ENCODE assay signal across 15 cellular contexts in genomic region chr10:113476191-113476590, GRCh38.
DNase-seq lines count a peak whose midpoint lies in the region; ATAC-seq and TF ChIP-seq lines count a peak whose summit lies in the region.
"Had no signal": no experiment of that assay in that cellular context is flagged by ENCODE, and none has a peak within 500 bp of the region (broad histone marks: within the 10 kb centered on the region; RNA-seq: fewer than 3 reads in every experiment).

No MANE protein-coding gene starts in this region.

- DNase-seq in MM.1S (no peak), fibroblast of the aortic adventitia (ENCODE audit: low read depth) (peak; percentile 22), ovary (peak in 4 of 5 donors; percentile 26 to 35 (median 30)), upper lobe of right lung (no peak), NCI-H526 treated with DMSO at 0.1 percent for 48 hours (lab: John Stamatoyannopoulos, UW) (no peak), NOMO-1 treated with DMSO at 0.1 percent for 48 hours (lab: John Stamatoyannopoulos, UW; ENCODE audit: unreplicated experiment) (no peak)
- DNase-seq: activated naive CD4-positive, alpha-beta T cell treated with anti-CD3 and anti-CD28 coated beads, Interleukin-2, amount 10 ng/mL, durations not matched to agents 7 days and 5 days; activated T-cell treated with anti-CD3 and anti-CD28 coated beads for 4 hours; C1 segment of cervical spinal cord; DMS 273 treated with DMSO at 0.1 percent for 48 hours; natural killer cell; NCI-H1417; NCI-H82; retina had no signal

- TF ChIP-seq CTCF in MM.1S (IDR thresholded peaks at IDR 0.05; ENCODE audit: low read length) (no peak), fibroblast of the aortic adventitia (IDR thresholded peaks at IDR 0.05; ENCODE audit: insufficient read depth, low read length) (no peak), ovary (IDR thresholded peaks at IDR 0.05) (no peak), upper lobe of right lung (IDR thresholded peaks at IDR 0.05) (no peak)

- no peak for TF ChIP-seq EP300 in ovary (IDR thresholded peaks at IDR 0.05)

- no peaks in the 10 kb centered on the region for H3K27me3 ChIP-seq in MM.1S (replicated peaks; ENCODE audit: insufficient read depth, low read length)
- no peaks in the 10 kb centered on the region for H3K27me3 ChIP-seq in ovary
- no peaks in the 10 kb centered on the region for H3K27me3 ChIP-seq in upper lobe of right lung

- H3K79me2 ChIP-seq in MM.1S (ENCODE audit: low read length) = no peaks in the 10 kb centered on the region

- no peaks in the 10 kb centered on the region for H3K9me3 ChIP-seq in MM.1S (replicated peaks; ENCODE audit: insufficient read depth, low read length)
- H3K9me3 ChIP-seq in ovary = no peaks in the 10 kb centered on the region
- H3K9me3 ChIP-seq in upper lobe of right lung = peaks cover 9% of the 10 kb centered on the region

- H3K36me3 ChIP-seq in MM.1S (replicated peaks; ENCODE audit: insufficient read depth, low read length) = no peaks in the 10 kb centered on the region
- H3K36me3 ChIP-seq in ovary = no peaks in the 10 kb centered on the region
- no peaks in the 10 kb centered on the region for H3K36me3 ChIP-seq in upper lobe of right lung

- no peak for TF ChIP-seq POLR2A in ovary (IDR thresholded peaks at IDR 0.05)

- H3K9me2 ChIP-seq in MM.1S (replicated peaks; ENCODE audit: insufficient read depth, low read length) = no peaks in the 10 kb centered on the region

- intact Hi-C loops in ovary (cut with DNase I) (no loop called here), upper lobe of right lung (cut with DNase I) (no loop called here)

- no peaks in the 10 kb centered on the region for H3K4me1 ChIP-seq in MM.1S (ENCODE audit: low read length)
- peaks cover 27% of the 10 kb centered on the region for H3K4me1 ChIP-seq in ovary (ENCODE audit: insufficient read depth)
- H3K4me1 ChIP-seq in upper lobe of right lung = peaks cover 28% of the 10 kb centered on the region

- H3F3A ChIP-seq in MM.1S (ENCODE audit: insufficient read depth, low read length) = no peaks in the 10 kb centered on the region

- WGBS in ovary, 3 donors = 6 to 18% (median 10%) methylated on average over 8 of the region's 8 CpGs

- H3K4me2 ChIP-seq in MM.1S (ENCODE audit: low read depth, low read length) = no peak overlapping the region

- ATAC-seq in upper lobe of right lung = peak; percentile 37
- no peak for ATAC-seq in GM19023 (IDR thresholded peaks at IDR 0.05; ENCODE audit: unreplicated experiment)
- ATAC-seq: natural killer cell had no signal

- H4K20me1 ChIP-seq in MM.1S (ENCODE audit: insufficient read depth, low read length) = no peaks in the 10 kb centered on the region

- peak overlapping the region; percentile 26; the same call in 1 of the 2 replicates for H2AFZ ChIP-seq in MM.1S (ENCODE audit: low read length)

- H3K27ac ChIP-seq in MM.1S (ENCODE audit: low read length) = no peak overlapping the region
- peak overlapping the region; percentile 36 to 49 for H3K27ac ChIP-seq in ovary
- H3K27ac ChIP-seq in upper lobe of right lung = no peak overlapping the region

- H3K4me3 ChIP-seq in MM.1S (ENCODE audit: low read length) (no peak overlapping the region), fibroblast of the aortic adventitia (ENCODE audit: low read depth, low read length) (peak overlapping the region; percentile 26), ovary (no peak overlapping the region), upper lobe of right lung (no peak overlapping the region)

- H3K9ac ChIP-seq in MM.1S (ENCODE audit: low read length) = no peak overlapping the region

Comparison
In these comparisons a context has a peak if more than half of its experiments do, and no peak if none do; other contexts are left out.
1. DNase-seq: peak in fibroblast of the aortic adventitia (single experiment) and ovary (4 of 5); none in MM.1S (single experiment), upper lobe of right lung (single experiment), NCI-H526 treated with DMSO at 0.1 percent for 48 hours (single experiment) and NOMO-1 treated with DMSO at 0.1 percent for 48 hours (single experiment).
2. H3K27ac ChIP-seq: peak in ovary (2 of 2); none in MM.1S (single experiment) and upper lobe of right lung (single experiment).